In the genomic region with DNA sequence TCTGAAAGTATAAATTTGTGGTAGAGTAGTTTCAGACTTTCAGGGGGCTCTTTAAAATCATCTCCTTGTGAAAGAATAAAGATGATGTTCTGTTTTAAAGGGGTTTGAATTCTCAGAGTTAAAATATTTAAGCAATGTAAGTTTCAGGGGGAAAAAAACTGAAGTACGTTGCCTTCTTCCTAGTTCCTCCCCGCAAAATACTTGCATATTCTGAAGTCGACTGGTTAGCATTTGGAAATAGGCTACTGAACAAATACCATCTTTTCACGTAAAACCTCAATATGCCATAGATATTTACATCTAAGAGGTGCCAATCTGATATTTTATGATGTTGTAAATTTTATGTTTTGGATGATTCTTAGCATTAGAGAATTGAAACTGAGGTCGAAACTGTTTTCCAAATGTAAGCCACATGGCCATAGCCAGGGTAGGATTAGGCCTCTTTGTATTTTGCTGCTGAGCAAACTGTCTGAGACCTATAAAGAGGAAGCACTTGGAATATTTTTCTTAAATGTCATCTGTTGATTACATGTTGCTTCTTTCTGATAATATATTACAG, we compare ENCODE assay signal across 2 cellular contexts.
TF ChIP-seq lines count a peak whose summit lies in the region.

No MANE protein-coding gene starts in this region.

TF ChIP-seq in SK-N-SH, 30 proteins besides CTCF, POLR2A, EP300 and RAD21 (continued from another document):
- TF ChIP-seq, protein P1, sequence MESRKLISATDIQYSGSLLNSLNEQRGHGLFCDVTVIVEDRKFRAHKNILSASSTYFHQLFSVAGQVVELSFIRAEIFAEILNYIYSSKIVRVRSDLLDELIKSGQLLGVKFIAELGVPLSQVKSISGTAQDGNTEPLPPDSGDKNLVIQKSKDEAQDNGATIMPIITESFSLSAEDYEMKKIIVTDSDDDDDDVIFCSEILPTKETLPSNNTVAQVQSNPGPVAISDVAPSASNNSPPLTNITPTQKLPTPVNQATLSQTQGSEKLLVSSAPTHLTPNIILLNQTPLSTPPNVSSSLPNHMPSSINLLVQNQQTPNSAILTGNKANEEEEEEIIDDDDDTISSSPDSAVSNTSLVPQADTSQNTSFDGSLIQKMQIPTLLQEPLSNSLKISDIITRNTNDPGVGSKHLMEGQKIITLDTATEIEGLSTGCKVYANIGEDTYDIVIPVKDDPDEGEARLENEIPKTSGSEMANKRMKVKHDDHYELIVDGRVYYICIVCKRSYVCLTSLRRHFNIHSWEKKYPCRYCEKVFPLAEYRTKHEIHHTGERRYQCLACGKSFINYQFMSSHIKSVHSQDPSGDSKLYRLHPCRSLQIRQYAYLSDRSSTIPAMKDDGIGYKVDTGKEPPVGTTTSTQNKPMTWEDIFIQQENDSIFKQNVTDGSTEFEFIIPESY (IDR thresholded peaks at IDR 0.05; ENCODE audit: borderline replicate concordance, low read depth) = no peak
- TF ChIP-seq GABPA (IDR thresholded peaks at IDR 0.05; ENCODE audit: low read depth) (no peak), GATA2 (CRISPR knock-in tag; IDR thresholded peaks at IDR 0.05) (no peak), NRF1 (IDR thresholded peaks at IDR 0.05; ENCODE audit: low read depth, low read length) (no peak)
- TF ChIP-seq, protein P2, sequence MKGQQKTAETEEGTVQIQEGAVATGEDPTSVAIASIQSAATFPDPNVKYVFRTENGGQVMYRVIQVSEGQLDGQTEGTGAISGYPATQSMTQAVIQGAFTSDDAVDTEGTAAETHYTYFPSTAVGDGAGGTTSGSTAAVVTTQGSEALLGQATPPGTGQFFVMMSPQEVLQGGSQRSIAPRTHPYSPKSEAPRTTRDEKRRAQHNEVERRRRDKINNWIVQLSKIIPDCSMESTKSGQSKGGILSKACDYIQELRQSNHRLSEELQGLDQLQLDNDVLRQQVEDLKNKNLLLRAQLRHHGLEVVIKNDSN (IDR thresholded peaks at IDR 0.05; ENCODE audit: borderline replicate concordance, low read depth) = no peak

TF ChIP-seq in SK-N-SH treated with all-trans-retinoic acid at 6 μM for 48 hours, 23 proteins besides CTCF, POLR2A, EP300 and RAD21 (continued from another document):
- TF ChIP-seq, protein P3, sequence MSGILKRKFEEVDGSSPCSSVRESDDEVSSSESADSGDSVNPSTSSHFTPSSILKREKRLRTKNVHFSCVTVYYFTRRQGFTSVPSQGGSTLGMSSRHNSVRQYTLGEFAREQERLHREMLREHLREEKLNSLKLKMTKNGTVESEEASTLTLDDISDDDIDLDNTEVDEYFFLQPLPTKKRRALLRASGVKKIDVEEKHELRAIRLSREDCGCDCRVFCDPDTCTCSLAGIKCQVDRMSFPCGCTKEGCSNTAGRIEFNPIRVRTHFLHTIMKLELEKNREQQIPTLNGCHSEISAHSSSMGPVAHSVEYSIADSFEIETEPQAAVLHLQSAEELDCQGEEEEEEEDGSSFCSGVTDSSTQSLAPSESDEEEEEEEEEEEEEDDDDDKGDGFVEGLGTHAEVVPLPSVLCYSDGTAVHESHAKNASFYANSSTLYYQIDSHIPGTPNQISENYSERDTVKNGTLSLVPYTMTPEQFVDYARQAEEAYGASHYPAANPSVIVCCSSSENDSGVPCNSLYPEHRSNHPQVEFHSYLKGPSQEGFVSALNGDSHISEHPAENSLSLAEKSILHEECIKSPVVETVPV (CRISPR knock-in tag; IDR thresholded peaks at IDR 0.05) = no peak
- TF ChIP-seq ESRRG (CRISPR knock-in tag; IDR thresholded peaks at IDR 0.05) (no peak), ZNF565 (CRISPR knock-in tag; conservative IDR thresholded peaks at IDR 0.05; ENCODE audit: low read depth) (no peak), BACH2 (CRISPR knock-in tag; IDR thresholded peaks at IDR 0.05; ENCODE audit: borderline replicate concordance) (no peak), ZFP3 (CRISPR knock-in tag; IDR thresholded peaks at IDR 0.05) (no peak), TOX (CRISPR knock-in tag; IDR thresholded peaks at IDR 0.05; ENCODE audit: borderline replicate concordance) (no peak), ZNF8 (CRISPR knock-in tag; IDR thresholded peaks at IDR 0.05) (no peak), ZC3H10 (CRISPR knock-in tag; IDR thresholded peaks at IDR 0.05) (no peak)
- TF ChIP-seq, protein P4, sequence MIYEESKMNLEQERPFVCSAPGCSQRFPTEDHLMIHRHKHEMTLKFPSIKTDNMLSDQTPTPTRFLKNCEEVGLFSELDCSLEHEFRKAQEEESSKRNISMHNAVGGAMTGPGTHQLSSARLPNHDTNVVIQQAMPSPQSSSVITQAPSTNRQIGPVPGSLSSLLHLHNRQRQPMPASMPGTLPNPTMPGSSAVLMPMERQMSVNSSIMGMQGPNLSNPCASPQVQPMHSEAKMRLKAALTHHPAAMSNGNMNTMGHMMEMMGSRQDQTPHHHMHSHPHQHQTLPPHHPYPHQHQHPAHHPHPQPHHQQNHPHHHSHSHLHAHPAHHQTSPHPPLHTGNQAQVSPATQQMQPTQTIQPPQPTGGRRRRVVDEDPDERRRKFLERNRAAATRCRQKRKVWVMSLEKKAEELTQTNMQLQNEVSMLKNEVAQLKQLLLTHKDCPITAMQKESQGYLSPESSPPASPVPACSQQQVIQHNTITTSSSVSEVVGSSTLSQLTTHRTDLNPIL (CRISPR knock-in tag; IDR thresholded peaks at IDR 0.05; ENCODE audit: low read depth) = no peak
- TF ChIP-seq, protein P5, sequence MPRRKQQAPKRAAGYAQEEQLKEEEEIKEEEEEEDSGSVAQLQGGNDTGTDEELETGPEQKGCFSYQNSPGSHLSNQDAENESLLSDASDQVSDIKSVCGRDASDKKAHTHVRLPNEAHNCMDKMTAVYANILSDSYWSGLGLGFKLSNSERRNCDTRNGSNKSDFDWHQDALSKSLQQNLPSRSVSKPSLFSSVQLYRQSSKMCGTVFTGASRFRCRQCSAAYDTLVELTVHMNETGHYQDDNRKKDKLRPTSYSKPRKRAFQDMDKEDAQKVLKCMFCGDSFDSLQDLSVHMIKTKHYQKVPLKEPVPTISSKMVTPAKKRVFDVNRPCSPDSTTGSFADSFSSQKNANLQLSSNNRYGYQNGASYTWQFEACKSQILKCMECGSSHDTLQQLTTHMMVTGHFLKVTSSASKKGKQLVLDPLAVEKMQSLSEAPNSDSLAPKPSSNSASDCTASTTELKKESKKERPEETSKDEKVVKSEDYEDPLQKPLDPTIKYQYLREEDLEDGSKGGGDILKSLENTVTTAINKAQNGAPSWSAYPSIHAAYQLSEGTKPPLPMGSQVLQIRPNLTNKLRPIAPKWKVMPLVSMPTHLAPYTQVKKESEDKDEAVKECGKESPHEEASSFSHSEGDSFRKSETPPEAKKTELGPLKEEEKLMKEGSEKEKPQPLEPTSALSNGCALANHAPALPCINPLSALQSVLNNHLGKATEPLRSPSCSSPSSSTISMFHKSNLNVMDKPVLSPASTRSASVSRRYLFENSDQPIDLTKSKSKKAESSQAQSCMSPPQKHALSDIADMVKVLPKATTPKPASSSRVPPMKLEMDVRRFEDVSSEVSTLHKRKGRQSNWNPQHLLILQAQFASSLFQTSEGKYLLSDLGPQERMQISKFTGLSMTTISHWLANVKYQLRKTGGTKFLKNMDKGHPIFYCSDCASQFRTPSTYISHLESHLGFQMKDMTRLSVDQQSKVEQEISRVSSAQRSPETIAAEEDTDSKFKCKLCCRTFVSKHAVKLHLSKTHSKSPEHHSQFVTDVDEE (CRISPR knock-in tag; IDR thresholded peaks at IDR 0.05) = no peak
